ENCODE assay signal across 5 cellular contexts in the genomic region with DNA sequence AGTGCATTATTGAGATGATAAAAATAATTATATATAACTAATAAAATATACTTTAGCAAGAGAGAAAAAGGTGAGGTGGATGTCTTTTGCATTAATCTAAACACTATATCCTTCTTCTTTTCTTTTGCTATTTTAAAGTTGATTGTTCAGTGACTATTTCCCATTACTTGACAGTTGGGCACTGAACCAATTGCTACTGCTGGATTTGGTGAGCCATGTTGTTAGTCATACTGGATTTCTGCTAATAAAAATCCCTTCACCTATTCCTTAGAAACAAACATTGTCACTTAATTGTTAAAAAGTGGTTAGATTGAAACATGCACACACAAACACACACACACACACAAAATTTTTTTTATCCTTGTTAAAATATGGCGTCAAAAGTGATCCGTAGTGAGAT.
"Had no signal": no experiment of that assay in that cellular context is flagged by ENCODE, and none has a peak within 500 bp of the region (broad histone marks: within the 10 kb centered on the region; RNA-seq: fewer than 3 reads in every experiment).

No MANE protein-coding gene starts in this region.

- H3K4me3 ChIP-seq: GM23338 had no signal

- H2AFZ ChIP-seq: GM23338 had no signal

- DNase-seq: H9, HCEC 1CT, IMR-90 had no signal

- ATAC-seq: GM23338 had no signal

- H3K27ac ChIP-seq: HL-60 had no signal

- H3K4me2 ChIP-seq: GM23338 had no signal
